21 cellular contexts compared by ENCODE assay signal in genomic region chr9:91736311-91736710, GRCh38.
"Had no signal": no experiment of that assay in that cellular context is flagged by ENCODE, and none has a peak within 500 bp of the region (broad histone marks: within the 10 kb centered on the region; RNA-seq: fewer than 3 reads in every experiment).

No MANE protein-coding gene starts in this region.

- H3K9me3 ChIP-seq: gastrocnemius medialis, heart left ventricle, psoas muscle, sigmoid colon, thoracic aorta, tibial nerve, upper lobe of left lung had no signal

- H3K4me3 ChIP-seq: dorsolateral prefrontal cortex, gastrocnemius medialis, heart left ventricle, hepatocyte, lung, psoas muscle, sigmoid colon, thoracic aorta, tibial nerve, upper lobe of left lung had no signal

- H3K27ac Mint-ChIP-seq: memory B cell; nephron; stimulated activated memory B cell treated with anti-CD40 and anti-IgM and Interleukin-4, amounts not matched to agents 10 μg/mL and 1 μg/mL and 100 μg/mL, for 72 hours; stimulated activated naive CD8-positive, alpha-beta T cell treated with anti-CD3 and anti-CD28 coated beads, Interleukin-15, Interleukin-2, amounts not matched to agents 100 ng/mL and 50 ng/mL, for 24 hours had no signal

- H3K9me3 Mint-ChIP-seq: memory B cell; nephron; stimulated activated memory B cell treated with anti-CD40 and anti-IgM and Interleukin-4, amounts not matched to agents 10 μg/mL and 1 μg/mL and 100 μg/mL, for 72 hours; stimulated activated naive CD8-positive, alpha-beta T cell treated with anti-CD3 and anti-CD28 coated beads, Interleukin-15, Interleukin-2, amounts not matched to agents 100 ng/mL and 50 ng/mL, for 24 hours had no signal

- H3K4me1 ChIP-seq: gastrocnemius medialis, heart left ventricle, psoas muscle, upper lobe of left lung had no signal

- DNase-seq: dorsolateral prefrontal cortex; effector CD4-positive, alpha-beta T cell; foreskin fibroblast; gastrocnemius medialis; kidney; nucleus accumbens; psoas muscle; right cardiac atrium; sigmoid colon; stimulated activated CD4-positive, alpha-beta T cell treated with anti-CD3 and anti-CD28 coated beads, Interleukin-4, amount 100 ng/mL, for 4 hours had no signal

- H3K4me3 Mint-ChIP-seq: memory B cell; nephron; stimulated activated memory B cell treated with anti-CD40 and anti-IgM and Interleukin-4, amounts not matched to agents 10 μg/mL and 1 μg/mL and 100 μg/mL, for 72 hours; stimulated activated naive CD8-positive, alpha-beta T cell treated with anti-CD3 and anti-CD28 coated beads, Interleukin-15, Interleukin-2, amounts not matched to agents 100 ng/mL and 50 ng/mL, for 24 hours had no signal

- H3K27ac ChIP-seq: dorsolateral prefrontal cortex, epithelial cell of prostate, gastrocnemius medialis, heart left ventricle, hepatocyte, psoas muscle, thoracic aorta, tibial nerve, upper lobe of left lung had no signal

- H3K36me3 Mint-ChIP-seq: memory B cell; stimulated activated memory B cell treated with anti-CD40 and anti-IgM and Interleukin-4, amounts not matched to agents 10 μg/mL and 1 μg/mL and 100 μg/mL, for 72 hours had no signal

- H3K36me3 ChIP-seq: gastrocnemius medialis, heart left ventricle, thoracic aorta, tibial nerve, upper lobe of left lung had no signal

- H3K27me3 ChIP-seq: gastrocnemius medialis, hepatocyte, sigmoid colon, tibial nerve, upper lobe of left lung had no signal
